ENCODE assay signal across 1 cellular context in genomic region chr2:98935111-98935770, GRCh38.
TF ChIP-seq lines count a peak whose summit lies in the region.

No MANE protein-coding gene starts in this region.

TF ChIP-seq in HepG2, 621 proteins besides CTCF, POLR2A, EP300 and RAD21 (continued from another document):
- TF ChIP-seq, protein P1, sequence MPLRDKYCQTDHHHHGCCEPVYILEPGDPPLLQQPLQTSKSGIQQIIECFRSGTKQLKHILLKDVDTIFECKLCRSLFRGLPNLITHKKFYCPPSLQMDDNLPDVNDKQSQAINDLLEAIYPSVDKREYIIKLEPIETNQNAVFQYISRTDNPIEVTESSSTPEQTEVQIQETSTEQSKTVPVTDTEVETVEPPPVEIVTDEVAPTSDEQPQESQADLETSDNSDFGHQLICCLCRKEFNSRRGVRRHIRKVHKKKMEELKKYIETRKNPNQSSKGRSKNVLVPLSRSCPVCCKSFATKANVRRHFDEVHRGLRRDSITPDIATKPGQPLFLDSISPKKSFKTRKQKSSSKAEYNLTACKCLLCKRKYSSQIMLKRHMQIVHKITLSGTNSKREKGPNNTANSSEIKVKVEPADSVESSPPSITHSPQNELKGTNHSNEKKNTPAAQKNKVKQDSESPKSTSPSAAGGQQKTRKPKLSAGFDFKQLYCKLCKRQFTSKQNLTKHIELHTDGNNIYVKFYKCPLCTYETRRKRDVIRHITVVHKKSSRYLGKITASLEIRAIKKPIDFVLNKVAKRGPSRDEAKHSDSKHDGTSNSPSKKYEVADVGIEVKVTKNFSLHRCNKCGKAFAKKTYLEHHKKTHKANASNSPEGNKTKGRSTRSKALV (CRISPR knock-in tag; IDR thresholded peaks at IDR 0.05): 0 out of 2 replicates have a peak, but pooled peaks have one; percentile 14
- TF ChIP-seq PCBP2 (optimal IDR thresholded peaks at IDR 0.05; ENCODE audit: low read depth, low read length, poor library complexity, severe bottlenecking) (no peak), ZNF777 (CRISPR knock-in tag; IDR thresholded peaks at IDR 0.05) (0 out of 2 replicates have a peak, but pooled peaks have one; percentile 25), ZNF589 (CRISPR knock-in tag; conservative IDR thresholded peaks at IDR 0.05) (no peak), EZH2 (conservative IDR thresholded peaks at IDR 0.05; ENCODE audit: low read depth, low read length) (peak; percentile 89; the same call in 1 of the 2 replicates), BCL6 (CRISPR knock-in tag; IDR thresholded peaks at IDR 0.05) (no peak), TEAD2 (CRISPR knock-in tag; IDR thresholded peaks at IDR 0.05) (no peak), ZNF773 (CRISPR knock-in tag; IDR thresholded peaks at IDR 0.05; ENCODE audit: borderline replicate concordance) (no peak), CBX2 (IDR thresholded peaks at IDR 0.05; ENCODE audit: low read depth, low read length) (0 out of 2 replicates have a peak, but pooled peaks have one; percentile 70), CBX2 (CRISPR knock-in tag; IDR thresholded peaks at IDR 0.05; ENCODE audit: low read depth) (no peak), ARNT2 (CRISPR knock-in tag; IDR thresholded peaks at IDR 0.05; ENCODE audit: low read depth) (no peak), GRHL1 (CRISPR knock-in tag; conservative IDR thresholded peaks at IDR 0.05) (no peak), GATA4 (IDR thresholded peaks at IDR 0.05; ENCODE audit: borderline replicate concordance, low read depth) (no peak), NFE2L1 (CRISPR knock-in tag; IDR thresholded peaks at IDR 0.05; ENCODE audit: borderline replicate concordance) (no peak)
- TF ChIP-seq, protein P2, sequence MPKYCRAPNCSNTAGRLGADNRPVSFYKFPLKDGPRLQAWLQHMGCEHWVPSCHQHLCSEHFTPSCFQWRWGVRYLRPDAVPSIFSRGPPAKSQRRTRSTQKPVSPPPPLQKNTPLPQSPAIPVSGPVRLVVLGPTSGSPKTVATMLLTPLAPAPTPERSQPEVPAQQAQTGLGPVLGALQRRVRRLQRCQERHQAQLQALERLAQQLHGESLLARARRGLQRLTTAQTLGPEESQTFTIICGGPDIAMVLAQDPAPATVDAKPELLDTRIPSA (CRISPR knock-in tag; IDR thresholded peaks at IDR 0.05; ENCODE audit: borderline replicate concordance): no peak
TF ChIP-seq in HepG2: peak in this region for 4.
